17 cellular contexts compared by ENCODE assay signal in genomic region chr6:57068066-57068465, GRCh38.
"Had no signal": no experiment of that assay in that cellular context is flagged by ENCODE, and none has a peak within 500 bp of the region (broad histone marks: within the 10 kb centered on the region; RNA-seq: fewer than 3 reads in every experiment).

No MANE protein-coding gene starts in this region.

- H3K4me3 Mint-ChIP-seq: activated naive CD4-positive, alpha-beta T cell treated with anti-CD3 and anti-CD28 coated beads for 36 hours; activated naive CD8-positive, alpha-beta T cell treated with anti-CD3 and anti-CD28 coated beads, Interleukin-2, amount 50 U/mL, for 24 hours; naive B cell; stimulated activated naive B cell treated with anti-CD40 and anti-IgM and Interleukin-4, amounts not matched to agents 10 μg/mL and 1 μg/mL and 100 μg/mL, for 72 hours; T-cell had no signal

- H3K27me3 Mint-ChIP-seq: activated naive CD8-positive, alpha-beta T cell treated with anti-CD3 and anti-CD28 coated beads, Interleukin-2, amount 50 U/mL, for 24 hours; naive B cell; stimulated activated naive B cell treated with anti-CD40 and anti-IgM and Interleukin-4, amounts not matched to agents 10 μg/mL and 1 μg/mL and 100 μg/mL, for 72 hours; T-cell had no signal

- H3K4me3 ChIP-seq: body of pancreas, tibial artery, uterus had no signal

- DNase-seq: activated CD4-positive, CD25-positive, alpha-beta regulatory T cell treated with anti-CD3 and anti-CD28 coated beads, Interleukin-2, amount 50 U/mL, for 72 hours; activated naive CD4-positive, alpha-beta T cell treated with anti-CD3 and anti-CD28 coated beads for 36 hours; activated naive CD8-positive, alpha-beta T cell treated with anti-CD3 and anti-CD28 coated beads, Interleukin-2, amount 50 U/mL, for 24 hours; activated T-cell treated with anti-CD3 and anti-CD28 coated beads for 4 hours; body of pancreas; cerebellar nuclear complex; naive B cell; retina; stimulated activated CD4-positive, alpha-beta T cell treated with anti-CD3 and anti-CD28 coated beads, Interleukin-15, amount 100 ng/mL, for 24 hours; stimulated activated CD4-positive, alpha-beta T cell treated with anti-CD3 and anti-CD28 coated beads, Interleukin-4, amount 100 ng/mL, for 1 hour; stimulated activated naive B cell treated with anti-CD40 and anti-IgM and Interleukin-4, amounts not matched to agents 10 μg/mL and 1 μg/mL and 100 μg/mL, for 72 hours; T-cell; T1000; tibial artery; uterus had no signal

- H3K27ac ChIP-seq: body of pancreas, epithelial cell of prostate, tibial artery, uterus had no signal

- H3K27ac Mint-ChIP-seq: activated naive CD4-positive, alpha-beta T cell treated with anti-CD3 and anti-CD28 coated beads for 36 hours; activated naive CD8-positive, alpha-beta T cell treated with anti-CD3 and anti-CD28 coated beads, Interleukin-2, amount 50 U/mL, for 24 hours; activated T-helper 2 cell treated with anti-CD3 and anti-CD28 coated beads, Interferon-gamma antibody, Interleukin-2, Interleukin-4, amounts not matched to agents 10 μg/mL and 5 μg/mL and 100 μg/mL, durations not matched to agents 14 hours and 24 hours and 36 hours; stimulated activated naive B cell treated with anti-CD40 and anti-IgM and Interleukin-4, amounts not matched to agents 10 μg/mL and 1 μg/mL and 100 μg/mL, for 72 hours; T-cell had no signal

- H3K9me3 ChIP-seq: body of pancreas, tibial artery, uterus had no signal

- H3K36me3 ChIP-seq: uterus had no signal

- H3K4me1 ChIP-seq: body of pancreas, tibial artery, uterus had no signal

- H3K9me3 Mint-ChIP-seq: activated naive CD4-positive, alpha-beta T cell treated with anti-CD3 and anti-CD28 coated beads for 36 hours; activated naive CD8-positive, alpha-beta T cell treated with anti-CD3 and anti-CD28 coated beads, Interleukin-2, amount 50 U/mL, for 24 hours; activated T-helper 2 cell treated with anti-CD3 and anti-CD28 coated beads, Interferon-gamma antibody, Interleukin-2, Interleukin-4, amounts not matched to agents 10 μg/mL and 5 μg/mL and 100 μg/mL, durations not matched to agents 14 hours and 24 hours and 36 hours; naive B cell; stimulated activated naive B cell treated with anti-CD40 and anti-IgM and Interleukin-4, amounts not matched to agents 10 μg/mL and 1 μg/mL and 100 μg/mL, for 72 hours; T-cell had no signal

- H3K27me3 ChIP-seq: body of pancreas, tibial artery, uterus had no signal
